In genomic region chr1:216183007-216183406, GRCh38 we compare ENCODE assay signal across 10 cellular contexts.
DNase-seq lines count a peak whose midpoint lies in the region; ATAC-seq and TF ChIP-seq lines count a peak whose summit lies in the region.
"Had no signal": no experiment of that assay in that cellular context is flagged by ENCODE, and none has a peak within 500 bp of the region (broad histone marks: within the 10 kb centered on the region; RNA-seq: fewer than 3 reads in every experiment).

No MANE protein-coding gene starts in this region.

- no peak overlapping the region for H3K4me3 ChIP-seq in AG04450 (ENCODE audit: low read depth, low read length)
- H3K4me3 ChIP-seq in SK-N-SH (ENCODE audit: low read depth in 2 of 2, low read length in 1 of 2) = peak overlapping the region in 1 of 2 experiments; percentile 22; a peak in 1 of 4 replicates
- peak overlapping the region; percentile 3 for H3K4me3 ChIP-seq in iPS-15b (ENCODE audit: low read depth, low read length)
- H3K4me3 ChIP-seq: BLaER1 had no signal

- TF ChIP-seq RAD21 in SK-N-SH (IDR thresholded peaks at IDR 0.05; ENCODE audit: low read length) = no peak

- ATAC-seq in left lobe of liver = no peak
- no peak for ATAC-seq in stimulated activated naive CD8-positive, alpha-beta T cell treated with anti-CD3 and anti-CD28 coated beads, Interleukin-15, Interleukin-2, amounts not matched to agents 100 U/mL and 50 U/mL, for 24 hours

- H3K4me1 ChIP-seq in SK-N-SH (ENCODE audit: control insufficient read depth in 1 of 2, insufficient read depth in 2 of 2, low read depth in 1 of 2, low read length in 1 of 2) = peaks cover 12 to 15% of the 10 kb centered on the region in 2 experiments; a peak in 3 of 4 replicates
- peaks cover 30% of the 10 kb centered on the region for H3K4me1 ChIP-seq in iPS-15b (ENCODE audit: control insufficient read depth, insufficient read depth, low read length)
- H3K4me1 ChIP-seq: BLaER1 had no signal

- DNase-seq in AG04450 (ENCODE audit: low read depth, low spot score) (peak; percentile 15), HFFc6 (peak; percentile 63), SK-N-SH (no peak), left lobe of liver (ENCODE audit: low spot score) (no peak), NCI-H2196 treated with DMSO at 0.1 percent for 48 hours (lab: John Stamatoyannopoulos, UW; ENCODE audit: unreplicated experiment) (no peak)
- no peak for DNase-seq in stimulated activated naive CD8-positive, alpha-beta T cell treated with anti-CD3 and anti-CD28 coated beads, Interleukin-15, Interleukin-2, amounts not matched to agents 100 U/mL and 50 U/mL, for 24 hours
- DNase-seq in activated T-cell treated with anti-CD3 and anti-CD28 coated beads, Interleukin-2, amount 50 U/mL, for 24 hours = no peak
- DNase-seq: activated CD4-positive, alpha-beta memory T cell treated with anti-CD3 and anti-CD28 coated beads, Interleukin-2, amount 10 ng/mL, durations not matched to agents 7 days and 5 days had no signal

- peak overlapping the region; percentile 72; the same call in 1 of the 2 replicates for H3K27ac Mint-ChIP-seq in HFFc6
- H3K27ac Mint-ChIP-seq in activated T-cell treated with anti-CD3 and anti-CD28 coated beads, Interleukin-2, amount 50 U/mL, for 24 hours = no peak overlapping the region
- H3K27ac Mint-ChIP-seq: activated CD4-positive, alpha-beta memory T cell treated with anti-CD3 and anti-CD28 coated beads, Interleukin-2, amount 10 ng/mL, durations not matched to agents 7 days and 5 days had no signal

- H3K4me2 ChIP-seq in SK-N-SH = peak overlapping the region; percentile 48
- H3K4me2 ChIP-seq: BLaER1 had no signal

- H3F3A ChIP-seq in SK-N-SH (replicated peaks; ENCODE audit: insufficient read depth) = peaks cover 6% of the 10 kb centered on the region

- CTCF ChIA-PET in AG04450 (lab: Charles Lee) (interaction anchor here (0.7 to 3.0 kb wide), 4 partner anchors 10 to 65 kb away, joined by 3 to 22 read pairs (median 4); no protein-coding TSS in a partner anchor), SK-N-SH (lab: Yijun Ruan, JAX) (interaction anchor here (0.6 to 4.6 kb wide), 2 partner anchors 38 to 69 kb away, joined by 3 to 20 read pairs; no protein-coding TSS in a partner anchor)

- H3K9me2 ChIP-seq in SK-N-SH = no peaks in the 10 kb centered on the region

- H2AFZ ChIP-seq in SK-N-SH (ENCODE audit: low read depth) = no peak overlapping the region

- H3K9me3 Mint-ChIP-seq in HFFc6 = no peaks in the 10 kb centered on the region
- peaks cover 5% of the 10 kb centered on the region for H3K9me3 Mint-ChIP-seq in activated T-cell treated with anti-CD3 and anti-CD28 coated beads, Interleukin-2, amount 50 U/mL, for 24 hours

- H4K20me1 ChIP-seq in SK-N-SH (ENCODE audit: insufficient read depth) = no peaks in the 10 kb centered on the region
- H4K20me1 ChIP-seq: BLaER1 had no signal

- H3K27me3 ChIP-seq in AG04450 (ENCODE audit: control insufficient read depth, insufficient read depth, low read length) (no peaks in the 10 kb centered on the region), SK-N-SH (ENCODE audit: insufficient read depth) (no peaks in the 10 kb centered on the region), iPS-15b (ENCODE audit: control insufficient read depth, insufficient read depth, low read length) (no peaks in the 10 kb centered on the region)
- H3K27me3 ChIP-seq: BLaER1 had no signal

- POLR2A ChIA-PET in AG04450 (lab: Yijun Ruan, JAX) = no interaction called here
- POLR2A ChIA-PET in SK-N-SH (lab: Yijun Ruan, JAX) = no interaction called here

- peaks cover 49% of the 10 kb centered on the region for H3K4me1 Mint-ChIP-seq in HFFc6 (ENCODE audit: low read depth)
- H3K4me1 Mint-ChIP-seq in activated T-cell treated with anti-CD3 and anti-CD28 coated beads, Interleukin-2, amount 50 U/mL, for 24 hours (ENCODE audit: low read depth) = no peaks in the 10 kb centered on the region
- H3K4me1 Mint-ChIP-seq: activated CD4-positive, alpha-beta memory T cell treated with anti-CD3 and anti-CD28 coated beads, Interleukin-2, amount 10 ng/mL, durations not matched to agents 7 days and 5 days had no signal

- no peaks in the 10 kb centered on the region for H3K36me3 Mint-ChIP-seq in HFFc6 (ENCODE audit: low read depth)
- H3K36me3 Mint-ChIP-seq in activated T-cell treated with anti-CD3 and anti-CD28 coated beads, Interleukin-2, amount 50 U/mL, for 24 hours (ENCODE audit: low read depth) = no peaks in the 10 kb centered on the region

- no peaks in the 10 kb centered on the region for H3K79me2 ChIP-seq in SK-N-SH (ENCODE audit: insufficient read depth)

- peaks cover 4% of the 10 kb centered on the region; the same call in 1 of the 2 replicates for H3K27me3 Mint-ChIP-seq in HFFc6 (ENCODE audit: insufficient read depth)
- H3K27me3 Mint-ChIP-seq in activated T-cell treated with anti-CD3 and anti-CD28 coated beads, Interleukin-2, amount 50 U/mL, for 24 hours = no peaks in the 10 kb centered on the region
- H3K27me3 Mint-ChIP-seq: activated CD4-positive, alpha-beta memory T cell treated with anti-CD3 and anti-CD28 coated beads, Interleukin-2, amount 10 ng/mL, durations not matched to agents 7 days and 5 days had no signal

- TF ChIP-seq EP300 in SK-N-SH (IDR thresholded peaks at IDR 0.05; ENCODE audit: borderline replicate concordance in 1 of 2, low read depth in 1 of 2, low read length in 1 of 2) = no peak

- H3K9ac ChIP-seq in SK-N-SH (no peak overlapping the region), iPS-15b (ENCODE audit: low read depth, low read length) (no peak overlapping the region)
- H3K9ac ChIP-seq: BLaER1 had no signal

- H3K9me3 ChIP-seq in AG04450 (ENCODE audit: control insufficient read depth, insufficient read depth, low read length) (no peaks in the 10 kb centered on the region), SK-N-SH (no peaks in the 10 kb centered on the region), iPS-15b (ENCODE audit: control insufficient read depth, insufficient read depth, low read length) (no peaks in the 10 kb centered on the region)
- H3K9me3 ChIP-seq: BLaER1 had no signal

- H3K36me3 ChIP-seq in SK-N-SH (replicated peaks in 1 of 2; ENCODE audit: control insufficient read depth in 1 of 2, insufficient read depth in 2 of 2, low read length in 1 of 2) (no peaks in the 10 kb centered on the region), iPS-15b (ENCODE audit: control insufficient read depth, insufficient read depth, low read length) (no peaks in the 10 kb centered on the region)
- H3K36me3 ChIP-seq: BLaER1 had no signal

- H3K27ac ChIP-seq in AG04450 (ENCODE audit: low read depth, low read length) (no peak overlapping the region), SK-N-SH (ENCODE audit: low read depth in 2 of 2, low read length in 1 of 2) (no peak overlapping the region)
- H3K27ac ChIP-seq: BLaER1 had no signal

- H3K4me3 Mint-ChIP-seq in HFFc6 = peak overlapping the region; percentile 77
- H3K4me3 Mint-ChIP-seq in activated T-cell treated with anti-CD3 and anti-CD28 coated beads, Interleukin-2, amount 50 U/mL, for 24 hours = no peak overlapping the region
- H3K4me3 Mint-ChIP-seq: activated CD4-positive, alpha-beta memory T cell treated with anti-CD3 and anti-CD28 coated beads, Interleukin-2, amount 10 ng/mL, durations not matched to agents 7 days and 5 days had no signal

- TF ChIP-seq CTCF in AG04450 (IDR thresholded peaks at IDR 0.05; ENCODE audit: low read depth, low read length) = no peak
- no peak for TF ChIP-seq CTCF in HFFc6 (IDR thresholded peaks at IDR 0.05)
- no peak for TF ChIP-seq CTCF in SK-N-SH (IDR thresholded peaks at IDR 0.05)

- 37% methylated on average over 4 of the region's 4 CpGs for WGBS in SK-N-SH (ENCODE audit: low lambda C conversion rate)

TF ChIP-seq in SK-N-SH, 30 proteins besides CTCF, POLR2A, EP300 and RAD21 (continues in another document):
- no peak for TF ChIP-seq CHD2 (IDR thresholded peaks at IDR 0.05; ENCODE audit: low read length, partially characterized antibody)
- TF ChIP-seq, protein P1, sequence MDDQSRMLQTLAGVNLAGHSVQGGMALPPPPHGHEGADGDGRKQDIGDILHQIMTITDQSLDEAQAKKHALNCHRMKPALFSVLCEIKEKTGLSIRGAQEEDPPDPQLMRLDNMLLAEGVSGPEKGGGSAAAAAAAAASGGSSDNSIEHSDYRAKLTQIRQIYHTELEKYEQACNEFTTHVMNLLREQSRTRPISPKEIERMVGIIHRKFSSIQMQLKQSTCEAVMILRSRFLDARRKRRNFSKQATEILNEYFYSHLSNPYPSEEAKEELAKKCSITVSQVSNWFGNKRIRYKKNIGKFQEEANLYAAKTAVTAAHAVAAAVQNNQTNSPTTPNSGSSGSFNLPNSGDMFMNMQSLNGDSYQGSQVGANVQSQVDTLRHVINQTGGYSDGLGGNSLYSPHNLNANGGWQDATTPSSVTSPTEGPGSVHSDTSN (IDR thresholded peaks at IDR 0.05) = no peak
- TF ChIP-seq YY1 (IDR thresholded peaks at IDR 0.05; ENCODE audit: low read depth) = no peak
- TF ChIP-seq RFX5 (IDR thresholded peaks at IDR 0.05; ENCODE audit: low read length) = no peak
- TF ChIP-seq FOXJ3 (CRISPR knock-in tag; IDR thresholded peaks at IDR 0.05) = no peak
- TF ChIP-seq, protein P2, sequence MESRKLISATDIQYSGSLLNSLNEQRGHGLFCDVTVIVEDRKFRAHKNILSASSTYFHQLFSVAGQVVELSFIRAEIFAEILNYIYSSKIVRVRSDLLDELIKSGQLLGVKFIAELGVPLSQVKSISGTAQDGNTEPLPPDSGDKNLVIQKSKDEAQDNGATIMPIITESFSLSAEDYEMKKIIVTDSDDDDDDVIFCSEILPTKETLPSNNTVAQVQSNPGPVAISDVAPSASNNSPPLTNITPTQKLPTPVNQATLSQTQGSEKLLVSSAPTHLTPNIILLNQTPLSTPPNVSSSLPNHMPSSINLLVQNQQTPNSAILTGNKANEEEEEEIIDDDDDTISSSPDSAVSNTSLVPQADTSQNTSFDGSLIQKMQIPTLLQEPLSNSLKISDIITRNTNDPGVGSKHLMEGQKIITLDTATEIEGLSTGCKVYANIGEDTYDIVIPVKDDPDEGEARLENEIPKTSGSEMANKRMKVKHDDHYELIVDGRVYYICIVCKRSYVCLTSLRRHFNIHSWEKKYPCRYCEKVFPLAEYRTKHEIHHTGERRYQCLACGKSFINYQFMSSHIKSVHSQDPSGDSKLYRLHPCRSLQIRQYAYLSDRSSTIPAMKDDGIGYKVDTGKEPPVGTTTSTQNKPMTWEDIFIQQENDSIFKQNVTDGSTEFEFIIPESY (IDR thresholded peaks at IDR 0.05; ENCODE audit: borderline replicate concordance, low read depth) = no peak
- no peak for TF ChIP-seq MAX (IDR thresholded peaks at IDR 0.05; ENCODE audit: low read depth)
- no peak for TF ChIP-seq GABPA (IDR thresholded peaks at IDR 0.05; ENCODE audit: low read depth)

Comparison
In these comparisons a context has a peak if more than half of its experiments do, and no peak if none do; other contexts are left out.
1. DNase-seq: peak in AG04450 (single experiment) and HFFc6 (single experiment); none in SK-N-SH (single experiment), left lobe of liver (single experiment), stimulated activated naive CD8-positive, alpha-beta T cell treated with anti-CD3 and anti-CD28 coated beads, Interleukin-15, Interleukin-2, amounts not matched to agents 100 U/mL and 50 U/mL, for 24 hours (single experiment), activated T-cell treated with anti-CD3 and anti-CD28 coated beads, Interleukin-2, amount 50 U/mL, for 24 hours (single experiment) and NCI-H2196 treated with DMSO at 0.1 percent for 48 hours (single experiment).